ENCODE assay signal across 16 cellular contexts in genomic region chr4:20916106-20916505, GRCh38.
A peak's percentile ranks its signal among the peaks of the same experiment; 100 is the strongest.
DNase-seq lines count a peak whose midpoint lies in the region; ATAC-seq and TF ChIP-seq lines count a peak whose summit lies in the region.
"Had no signal": no experiment of that assay in that cellular context is flagged by ENCODE, and none has a peak within 500 bp of the region (broad histone marks: within the 10 kb centered on the region; RNA-seq: fewer than 3 reads in every experiment).

No MANE protein-coding gene starts in this region.

- CTCF ChIA-PET in activated CD8-positive, alpha-beta T cell treated with anti-CD3 and anti-CD28 coated beads, Interleukin-2, amount 10 ng/mL, durations not matched to agents 7 days and 5 days (lab: Charles Lee): no interaction called here

- H3K4me1 ChIP-seq in CD4-positive, CD25-positive, alpha-beta regulatory T cell (ENCODE audit: control insufficient read depth, insufficient read depth, low read length, poor library complexity, severe bottlenecking): no peaks in the 10 kb centered on the region
- no peaks in the 10 kb centered on the region for H3K4me1 ChIP-seq in GM23338 (ENCODE audit: insufficient read depth)
- H3K4me1 ChIP-seq: sigmoid colon, suprapubic skin had no signal

- H3K36me3 Mint-ChIP-seq in CD4-positive, CD25-positive, alpha-beta regulatory T cell: no peaks in the 10 kb centered on the region
- H3K36me3 Mint-ChIP-seq in GM23338 (ENCODE audit: low read depth): no peaks in the 10 kb centered on the region
- H3K36me3 Mint-ChIP-seq in activated CD8-positive, alpha-beta T cell treated with anti-CD3 and anti-CD28 coated beads, Interleukin-2, amount 10 ng/mL, durations not matched to agents 7 days and 5 days (ENCODE audit: low read depth): no peaks in the 10 kb centered on the region

- H3K4me3 ChIP-seq in CD4-positive, CD25-positive, alpha-beta regulatory T cell (ENCODE audit: low read depth, low read length): no peak overlapping the region
- H3K4me3 ChIP-seq in GM23338: no peak overlapping the region
- H3K4me3 ChIP-seq: sigmoid colon, suprapubic skin had no signal

- H3K4me3 Mint-ChIP-seq in CD4-positive, CD25-positive, alpha-beta regulatory T cell: peak overlapping the region in 2 of 4 donors; percentile 10 to 52
- H3K4me3 Mint-ChIP-seq in GM23338: no peak overlapping the region
- H3K4me3 Mint-ChIP-seq in activated CD8-positive, alpha-beta T cell treated with anti-CD3 and anti-CD28 coated beads, Interleukin-2, amount 10 ng/mL, durations not matched to agents 7 days and 5 days: no peak overlapping the region
- H3K4me3 Mint-ChIP-seq: activated B cell treated with CpG ODN at 0.5 μM for 24 hours had no signal

- no peaks in the 10 kb centered on the region for H4K20me1 ChIP-seq in GM23338 (replicated peaks; ENCODE audit: insufficient read depth)

- H3K9me3 Mint-ChIP-seq in CD4-positive, CD25-positive, alpha-beta regulatory T cell: peaks cover 0 to 12% (median 5%) of the 10 kb centered on the region in 7 donors
- H3K9me3 Mint-ChIP-seq in GM23338: no peaks in the 10 kb centered on the region
- no peaks in the 10 kb centered on the region for H3K9me3 Mint-ChIP-seq in activated CD8-positive, alpha-beta T cell treated with anti-CD3 and anti-CD28 coated beads, Interleukin-2, amount 10 ng/mL, durations not matched to agents 7 days and 5 days (ENCODE audit: insufficient read depth)

- H3K36me3 ChIP-seq in CD4-positive, CD25-positive, alpha-beta regulatory T cell (ENCODE audit: control insufficient read depth, insufficient read depth, low read length): no peaks in the 10 kb centered on the region
- H3K36me3 ChIP-seq in GM23338 (ENCODE audit: insufficient read depth): no peaks in the 10 kb centered on the region
- H3K36me3 ChIP-seq: sigmoid colon, suprapubic skin had no signal

- peak in 2 of 3 donors; percentile 20 to 56 for DNase-seq in CD4-positive, CD25-positive, alpha-beta regulatory T cell
- DNase-seq in GM23338 (ENCODE audit: low spot score): no peak
- peak; percentile 72 for DNase-seq in activated CD8-positive, alpha-beta T cell treated with anti-CD3 and anti-CD28 coated beads, Interleukin-2, amount 10 ng/mL, durations not matched to agents 7 days and 5 days
- DNase-seq in kidney tubule cell (ENCODE audit: low spot score): peak; percentile 17
- DNase-seq in AML-193 (lab: John Stamatoyannopoulos, UW): no peak
- no peak for DNase-seq in NCI-H1105 (lab: John Stamatoyannopoulos, UW)
- no peak for DNase-seq in activated gamma-delta T cell treated with Interleukin-2 at 50 U/mL for 16 hours
- DNase-seq: activated B cell treated with CpG ODN at 0.5 μM for 24 hours; foreskin fibroblast; left colon; NCI-H2029; NCI-H510A; Right ventricle myocardium superior; sigmoid colon; stimulated activated CD4-positive, alpha-beta T cell treated with anti-CD3 and anti-CD28 coated beads, Interleukin-2, amount 100 ng/mL, for 24 hours had no signal

- no peak overlapping the region for H3K4me2 ChIP-seq in GM23338

- H3K9me3 ChIP-seq in CD4-positive, CD25-positive, alpha-beta regulatory T cell (ENCODE audit: control insufficient read depth in 2 of 2, low read length in 2 of 2): peaks cover 0 to 6% of the 10 kb centered on the region in 2 experiments
- H3K9me3 ChIP-seq: sigmoid colon, suprapubic skin had no signal

- H3K4me1 Mint-ChIP-seq in CD4-positive, CD25-positive, alpha-beta regulatory T cell: peaks cover 0 to 7% (median 2%) of the 10 kb centered on the region in 4 donors
- H3K4me1 Mint-ChIP-seq in GM23338: no peaks in the 10 kb centered on the region
- H3K4me1 Mint-ChIP-seq in activated CD8-positive, alpha-beta T cell treated with anti-CD3 and anti-CD28 coated beads, Interleukin-2, amount 10 ng/mL, durations not matched to agents 7 days and 5 days (ENCODE audit: low read depth): peaks cover 17% of the 10 kb centered on the region
- H3K4me1 Mint-ChIP-seq: activated B cell treated with CpG ODN at 0.5 μM for 24 hours had no signal

- POLR2A ChIA-PET in activated CD8-positive, alpha-beta T cell treated with anti-CD3 and anti-CD28 coated beads, Interleukin-2, amount 10 ng/mL, durations not matched to agents 7 days and 5 days (lab: Charles Lee): no interaction called here

- no peaks in the 10 kb centered on the region for H3K27me3 ChIP-seq in CD4-positive, CD25-positive, alpha-beta regulatory T cell (ENCODE audit: control insufficient read depth, insufficient read depth, low read length)
- no peaks in the 10 kb centered on the region for H3K27me3 ChIP-seq in GM23338 (ENCODE audit: insufficient read depth)
- H3K27me3 ChIP-seq: sigmoid colon, suprapubic skin had no signal

- H3K27me3 Mint-ChIP-seq in CD4-positive, CD25-positive, alpha-beta regulatory T cell: no peaks in the 10 kb centered on the region
- no peaks in the 10 kb centered on the region for H3K27me3 Mint-ChIP-seq in GM23338 (ENCODE audit: insufficient read depth, low read depth, poor library complexity)
- no peaks in the 10 kb centered on the region for H3K27me3 Mint-ChIP-seq in activated CD8-positive, alpha-beta T cell treated with anti-CD3 and anti-CD28 coated beads, Interleukin-2, amount 10 ng/mL, durations not matched to agents 7 days and 5 days (ENCODE audit: low read depth)
- H3K27me3 Mint-ChIP-seq: activated B cell treated with CpG ODN at 0.5 μM for 24 hours had no signal

- H2AFZ ChIP-seq in GM23338: peak overlapping the region; percentile 11; the same call in 1 of the 2 replicates

- H3K27ac ChIP-seq in CD4-positive, CD25-positive, alpha-beta regulatory T cell (ENCODE audit: insufficient read depth, low read length, poor library complexity, severe bottlenecking): no peak overlapping the region
- no peak overlapping the region for H3K27ac ChIP-seq in GM23338 (ENCODE audit: low read depth)
- H3K27ac ChIP-seq: sigmoid colon, suprapubic skin had no signal

- H3K27ac Mint-ChIP-seq in CD4-positive, CD25-positive, alpha-beta regulatory T cell: peak overlapping the region in 2 of 3 donors; percentile 45 to 84
- no peak overlapping the region for H3K27ac Mint-ChIP-seq in GM23338
- no peak overlapping the region for H3K27ac Mint-ChIP-seq in activated CD8-positive, alpha-beta T cell treated with anti-CD3 and anti-CD28 coated beads, Interleukin-2, amount 10 ng/mL, durations not matched to agents 7 days and 5 days
- H3K27ac Mint-ChIP-seq: activated B cell treated with CpG ODN at 0.5 μM for 24 hours had no signal

- H3F3A ChIP-seq in GM23338 (replicated peaks; ENCODE audit: low read depth): no peaks in the 10 kb centered on the region

- H3K9me2 ChIP-seq in GM23338 (ENCODE audit: insufficient read depth): no peaks in the 10 kb centered on the region

- H3K79me2 ChIP-seq in GM23338 (replicated peaks; ENCODE audit: insufficient read depth): no peaks in the 10 kb centered on the region

- TF ChIP-seq CTCF in GM23338 (conservative IDR thresholded peaks at IDR 0.05; ENCODE audit: low read depth in 2 of 2): no peak

- ATAC-seq in CD4-positive, CD25-positive, alpha-beta regulatory T cell (ENCODE audit: low read depth in 2 of 2): peak in 1 of 2 donors; percentile 55
- ATAC-seq in GM23338: no peak
- peak; percentile 74 for ATAC-seq in activated CD8-positive, alpha-beta T cell treated with anti-CD3 and anti-CD28 coated beads, Interleukin-2, amount 10 ng/mL, durations not matched to agents 7 days and 5 days
- ATAC-seq: left colon had no signal

Comparison
In these comparisons a context has a peak if more than half of its experiments do, and no peak if none do; other contexts are left out.
1. DNase-seq: peak in CD4-positive, CD25-positive, alpha-beta regulatory T cell (2 of 3), activated CD8-positive, alpha-beta T cell treated with anti-CD3 and anti-CD28 coated beads, Interleukin-2, amount 10 ng/mL, durations not matched to agents 7 days and 5 days (single experiment) and kidney tubule cell (single experiment); none in GM23338 (single experiment), AML-193 (0 of 2), NCI-H1105 (single experiment) and activated gamma-delta T cell treated with Interleukin-2 at 50 U/mL for 16 hours (single experiment).
2. H3K27ac Mint-ChIP-seq: peak in CD4-positive, CD25-positive, alpha-beta regulatory T cell (2 of 3); none in GM23338 (single experiment) and activated CD8-positive, alpha-beta T cell treated with anti-CD3 and anti-CD28 coated beads, Interleukin-2, amount 10 ng/mL, durations not matched to agents 7 days and 5 days (single experiment).